ENCODE assay signal across 9 cellular contexts in the genomic region with DNA sequence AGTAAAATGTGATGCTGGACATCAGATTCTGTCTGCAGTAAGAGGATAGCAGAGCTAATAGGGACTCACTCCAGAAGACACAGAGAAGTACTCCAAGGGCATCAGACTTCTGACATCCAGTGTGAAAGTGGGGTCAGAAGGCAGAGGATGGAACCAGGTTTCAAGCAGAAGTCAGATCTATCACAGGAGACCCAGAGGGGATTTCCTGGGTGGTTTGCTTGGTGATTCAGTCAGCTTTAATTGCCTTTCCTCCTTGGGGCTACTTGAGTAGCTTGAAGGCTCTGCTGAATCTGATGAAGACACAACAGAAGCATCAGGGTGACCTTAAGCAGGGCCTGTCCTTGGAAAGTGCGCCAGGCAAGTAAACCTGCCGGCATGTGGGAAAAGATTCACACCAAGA.
DNase-seq lines count a peak whose midpoint lies in the region; ATAC-seq and TF ChIP-seq lines count a peak whose summit lies in the region.
"Had no signal": no experiment of that assay in that cellular context is flagged by ENCODE, and none has a peak within 500 bp of the region (broad histone marks: within the 10 kb centered on the region; RNA-seq: fewer than 3 reads in every experiment).

No MANE protein-coding gene starts in this region.

- no peak for TF ChIP-seq CTCF in CD4-positive, alpha-beta T cell (IDR thresholded peaks at IDR 0.05)
- TF ChIP-seq CTCF in endodermal cell (conservative IDR thresholded peaks at IDR 0.05) (no peak), Caco-2 (IDR thresholded peaks at IDR 0.05; ENCODE audit: insufficient read depth in 1 of 2, low read depth in 1 of 2, low read length in 1 of 2, severe bottlenecking in 1 of 2, unreplicated experiment in 1 of 2) (no peak), HFFc6 (IDR thresholded peaks at IDR 0.05) (no peak)

- H3K27ac Mint-ChIP-seq in CD4-positive, alpha-beta T cell = peak overlapping the region; percentile 85
- peak overlapping the region; percentile 52 for H3K27ac Mint-ChIP-seq in activated naive CD4-positive, alpha-beta T cell treated with anti-CD3 and anti-CD28 coated beads, Interleukin-2, amount 50 U/mL, for 24 hours
- H3K27ac Mint-ChIP-seq in endodermal cell (no peak overlapping the region), Caco-2 (ENCODE audit: unreplicated experiment) (no peak overlapping the region), HFFc6 (no peak overlapping the region)

- no peak overlapping the region for H3K27ac ChIP-seq in CD4-positive, alpha-beta T cell (ENCODE audit: low read depth, low read length)
- H3K27ac ChIP-seq in endodermal cell (ENCODE audit: low read depth, low read length) = no peak overlapping the region

- WGBS in endodermal cell (ENCODE audit: insufficient coverage in 1 of 2, insufficient read length in 1 of 2), 2 experiments = 67 to 98% methylated on average over 1 to 2 of the region's 2 CpGs

- H3K9me3 Mint-ChIP-seq in CD4-positive, alpha-beta T cell = no peaks in the 10 kb centered on the region
- H3K9me3 Mint-ChIP-seq in activated naive CD4-positive, alpha-beta T cell treated with anti-CD3 and anti-CD28 coated beads, Interleukin-2, amount 50 U/mL, for 24 hours = no peaks in the 10 kb centered on the region
- H3K9me3 Mint-ChIP-seq in endodermal cell = no peaks in the 10 kb centered on the region
- no peaks in the 10 kb centered on the region for H3K9me3 Mint-ChIP-seq in Caco-2 (ENCODE audit: unreplicated experiment)
- H3K9me3 Mint-ChIP-seq in HFFc6 = no peaks in the 10 kb centered on the region

- H3K36me3 ChIP-seq in endodermal cell (ENCODE audit: control insufficient read depth, insufficient read depth, low read length) = no peaks in the 10 kb centered on the region
- H3K36me3 ChIP-seq in Caco-2 (ENCODE audit: control insufficient read depth, insufficient read depth, low read length) = no peaks in the 10 kb centered on the region

- DNase-seq in CD4-positive, alpha-beta T cell = peak in 1 of 10 experiments; percentile 7
- DNase-seq in NCI-H1048 (lab: John Stamatoyannopoulos, UW) (no peak), endodermal cell (no peak), Caco-2 (no peak), HFFc6 (no peak)
- DNase-seq: NCI-H446 had no signal

- peak overlapping the region; percentile 80 for H3K4me3 Mint-ChIP-seq in CD4-positive, alpha-beta T cell
- peak overlapping the region; percentile 82 for H3K4me3 Mint-ChIP-seq in activated naive CD4-positive, alpha-beta T cell treated with anti-CD3 and anti-CD28 coated beads, Interleukin-2, amount 50 U/mL, for 24 hours
- no peak overlapping the region for H3K4me3 Mint-ChIP-seq in endodermal cell
- no peak overlapping the region for H3K4me3 Mint-ChIP-seq in Caco-2 (ENCODE audit: unreplicated experiment)
- no peak overlapping the region for H3K4me3 Mint-ChIP-seq in HFFc6

- H3K9ac ChIP-seq in endodermal cell (ENCODE audit: extremely low read depth, low read length, poor library complexity, severe bottlenecking) = no peak overlapping the region

- H3K27me3 Mint-ChIP-seq in CD4-positive, alpha-beta T cell = no peaks in the 10 kb centered on the region
- no peaks in the 10 kb centered on the region for H3K27me3 Mint-ChIP-seq in activated naive CD4-positive, alpha-beta T cell treated with anti-CD3 and anti-CD28 coated beads, Interleukin-2, amount 50 U/mL, for 24 hours
- no peaks in the 10 kb centered on the region for H3K27me3 Mint-ChIP-seq in endodermal cell (ENCODE audit: insufficient read depth)
- H3K27me3 Mint-ChIP-seq in Caco-2 (ENCODE audit: insufficient read depth, unreplicated experiment) = no peaks in the 10 kb centered on the region
- H3K27me3 Mint-ChIP-seq in HFFc6 (ENCODE audit: insufficient read depth) = peaks cover 9% of the 10 kb centered on the region; the same call in 1 of the 2 replicates

- CTCF ChIA-PET in CD4-positive, alpha-beta T cell (lab: Charles Lee) = interaction anchor here (6.9 kb wide), 1 partner anchor 13 kb away, joined by 30 read pairs; no protein-coding TSS in a partner anchor
- CTCF ChIA-PET in Caco-2 (lab: Charles Lee) = no interaction called here

- H3K9me3 ChIP-seq in CD4-positive, alpha-beta T cell (ENCODE audit: control insufficient read depth, low read length) = no peaks in the 10 kb centered on the region
- H3K9me3 ChIP-seq in endodermal cell (ENCODE audit: control insufficient read depth, low read length) (no peaks in the 10 kb centered on the region), Caco-2 (no peaks in the 10 kb centered on the region)

- peaks cover 74% of the 10 kb centered on the region for H3K4me1 Mint-ChIP-seq in CD4-positive, alpha-beta T cell (ENCODE audit: low read depth)
- H3K4me1 Mint-ChIP-seq in activated naive CD4-positive, alpha-beta T cell treated with anti-CD3 and anti-CD28 coated beads, Interleukin-2, amount 50 U/mL, for 24 hours = peaks cover 69% of the 10 kb centered on the region
- H3K4me1 Mint-ChIP-seq in endodermal cell (peaks cover 5% of the 10 kb centered on the region), Caco-2 (ENCODE audit: low read depth, unreplicated experiment) (no peaks in the 10 kb centered on the region), HFFc6 (ENCODE audit: low read depth) (no peaks in the 10 kb centered on the region)

- no peaks in the 10 kb centered on the region for H3K27me3 ChIP-seq in CD4-positive, alpha-beta T cell (ENCODE audit: control insufficient read depth, insufficient read depth, low read length)
- H3K27me3 ChIP-seq in endodermal cell (ENCODE audit: control insufficient read depth, insufficient read depth, low read length, poor library complexity, severe bottlenecking) (no peaks in the 10 kb centered on the region), Caco-2 (replicated peaks; ENCODE audit: control insufficient read depth, insufficient read depth, low read length) (no peaks in the 10 kb centered on the region)

- POLR2A ChIA-PET in CD4-positive, alpha-beta T cell (lab: Charles Lee) = no interaction called here
- POLR2A ChIA-PET in Caco-2 (lab: Charles Lee) = no interaction called here

- intact Hi-C loops in CD4-positive, alpha-beta T cell (cut with DNase I, micrococcal nuclease) = no loop called here
- intact Hi-C loops in Caco-2 (cut with micrococcal nuclease; ENCODE audit: unreplicated experiment) = no loop called here

- H3K4me1 ChIP-seq in endodermal cell (ENCODE audit: control insufficient read depth, insufficient read depth, low read length) (no peaks in the 10 kb centered on the region), Caco-2 (peaks cover 8% of the 10 kb centered on the region)

- no peak for ATAC-seq in CD4-positive, alpha-beta T cell (ENCODE audit: poor library complexity)
- ATAC-seq in GM18909 (IDR thresholded peaks at IDR 0.05; ENCODE audit: poor library complexity, unreplicated experiment) = peak; percentile 74
- peak; percentile 59 for ATAC-seq in HG03097 (IDR thresholded peaks at IDR 0.05; ENCODE audit: low FRiP score, unreplicated experiment)

- BruUV-seq in Caco-2 (replicated peaks; lab: Mats Ljungman, UMichigan) = no TSS peak

- H3K36me3 Mint-ChIP-seq in CD4-positive, alpha-beta T cell (ENCODE audit: low read depth) = no peaks in the 10 kb centered on the region
- H3K36me3 Mint-ChIP-seq in activated naive CD4-positive, alpha-beta T cell treated with anti-CD3 and anti-CD28 coated beads, Interleukin-2, amount 50 U/mL, for 24 hours = no peaks in the 10 kb centered on the region
- no peaks in the 10 kb centered on the region for H3K36me3 Mint-ChIP-seq in endodermal cell (ENCODE audit: low read depth)
- H3K36me3 Mint-ChIP-seq in Caco-2 (ENCODE audit: insufficient read depth, unreplicated experiment) = no peaks in the 10 kb centered on the region
- H3K36me3 Mint-ChIP-seq in HFFc6 (ENCODE audit: low read depth) = no peaks in the 10 kb centered on the region

- H3K4me3 ChIP-seq in endodermal cell (ENCODE audit: low read length) (no peak overlapping the region), Caco-2 (ENCODE audit: low read depth, low read length) (no peak overlapping the region)

Comparison
In these comparisons a context has a peak if more than half of its experiments do, and no peak if none do; other contexts are left out.
1. H3K27ac Mint-ChIP-seq: peak in CD4-positive, alpha-beta T cell (single experiment) and activated naive CD4-positive, alpha-beta T cell treated with anti-CD3 and anti-CD28 coated beads, Interleukin-2, amount 50 U/mL, for 24 hours (single experiment); none in endodermal cell (single experiment), Caco-2 (single experiment) and HFFc6 (single experiment).
2. H3K4me3 Mint-ChIP-seq: peak in CD4-positive, alpha-beta T cell (single experiment) and activated naive CD4-positive, alpha-beta T cell treated with anti-CD3 and anti-CD28 coated beads, Interleukin-2, amount 50 U/mL, for 24 hours (single experiment); none in endodermal cell (single experiment), Caco-2 (single experiment) and HFFc6 (single experiment).